15 cellular contexts compared by ENCODE assay signal in the genomic region with DNA sequence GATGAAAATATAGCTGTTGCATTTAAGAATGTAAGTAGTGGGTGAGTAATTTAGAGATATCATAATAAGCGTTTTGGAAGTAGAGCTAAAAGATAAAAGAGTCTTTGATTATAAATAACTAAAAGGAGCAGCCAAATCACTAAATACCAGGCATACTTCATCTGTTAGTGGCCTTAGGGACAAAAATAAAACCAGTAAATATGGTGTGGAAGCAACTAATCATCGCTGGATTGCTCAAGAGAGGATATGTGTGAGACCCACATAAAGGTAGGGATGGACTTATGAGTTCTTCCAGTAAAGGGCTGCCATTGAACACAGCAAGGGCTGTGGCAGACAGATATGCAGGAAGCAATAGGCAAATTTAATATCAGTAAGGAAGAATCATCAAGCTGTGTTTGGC.
DNase-seq lines count a peak whose midpoint lies in the region; ATAC-seq and TF ChIP-seq lines count a peak whose summit lies in the region.
"Had no signal": no experiment of that assay in that cellular context is flagged by ENCODE, and none has a peak within 500 bp of the region (broad histone marks: within the 10 kb centered on the region; RNA-seq: fewer than 3 reads in every experiment).

No MANE protein-coding gene starts in this region.

- H3K9me3 Mint-ChIP-seq in mesothelial cell of epicardium (no peaks in the 10 kb centered on the region), natural killer cell (peaks cover 5 to 13% of the 10 kb centered on the region in 2 donors)
- H3K9me3 Mint-ChIP-seq: H9 had no signal

- H3K27me3 Mint-ChIP-seq in mesothelial cell of epicardium (ENCODE audit: low read depth) (no peaks in the 10 kb centered on the region), natural killer cell (ENCODE audit: low read depth in 2 of 2) (no peaks in the 10 kb centered on the region)
- H3K27me3 Mint-ChIP-seq: CD4-positive, CD25-positive, alpha-beta regulatory T cell; IgD-negative memory B cell had no signal

- no peaks in the 10 kb centered on the region for H3K36me3 ChIP-seq in gastrocnemius medialis
- no peaks in the 10 kb centered on the region for H3K36me3 ChIP-seq in sigmoid colon
- H3K36me3 ChIP-seq: BLaER1 treated with 17β-estradiol and CSF1 and Interleukin-3, amounts not matched to agents 10 nM and 100 nM had no signal

- H3K27me3 ChIP-seq in gastrocnemius medialis (no peaks in the 10 kb centered on the region), sigmoid colon (no peaks in the 10 kb centered on the region)
- H3K27me3 ChIP-seq: BLaER1 treated with 17β-estradiol and CSF1 and Interleukin-3, amounts not matched to agents 10 nM and 100 nM had no signal

- H3K4me3 Mint-ChIP-seq in mesothelial cell of epicardium (no peak overlapping the region), natural killer cell (no peak overlapping the region)
- H3K4me3 Mint-ChIP-seq: CD4-positive, CD25-positive, alpha-beta regulatory T cell; H9; IgD-negative memory B cell had no signal

- WGBS in sigmoid colon, 2 donors: 81 to 87% methylated on average over 2 of the region's 2 CpGs

- H3K4me1 ChIP-seq in gastrocnemius medialis: no peaks in the 10 kb centered on the region
- no peaks in the 10 kb centered on the region for H3K4me1 ChIP-seq in sigmoid colon
- H3K4me1 ChIP-seq: BLaER1 treated with 17β-estradiol and CSF1 and Interleukin-3, amounts not matched to agents 10 nM and 100 nM had no signal

- TF ChIP-seq POLR2A in gastrocnemius medialis (IDR thresholded peaks at IDR 0.05) (no peak), sigmoid colon (IDR thresholded peaks at IDR 0.05) (no peak)

- ATAC-seq in Right ventricle myocardium superior (ENCODE audit: poor library complexity) (peak; percentile 74), left cardiac atrium (peak; percentile 60 to 68), natural killer cell (no peak), gastrocnemius medialis (no peak)
- ATAC-seq: GM12878 had no signal

- H3K36me3 Mint-ChIP-seq in mesothelial cell of epicardium (no peaks in the 10 kb centered on the region), natural killer cell (no peaks in the 10 kb centered on the region)
- H3K36me3 Mint-ChIP-seq: CD4-positive, CD25-positive, alpha-beta regulatory T cell; IgD-negative memory B cell had no signal

- intact Hi-C loops in Right ventricle myocardium superior (cut with DNase I) (no loop called here), cardiac septum (cut with DNase I) (loop anchor here (10.0 kb wide), 1 partner anchor 100 kb away; no protein-coding TSS in a partner anchor), left cardiac atrium (cut with DNase I) (no loop called here), natural killer cell (cut with micrococcal nuclease) (no loop called here), gastrocnemius medialis (cut with DNase I; ENCODE audit: low total_unique reads) (no loop called here), sigmoid colon (cut with DNase I) (no loop called here)

- H3K27ac Mint-ChIP-seq in mesothelial cell of epicardium (peak overlapping the region; percentile 17), natural killer cell (no peak overlapping the region)
- H3K27ac Mint-ChIP-seq: CD4-positive, CD25-positive, alpha-beta regulatory T cell; IgD-negative memory B cell had no signal

- H3K9me3 ChIP-seq in gastrocnemius medialis (no peaks in the 10 kb centered on the region), sigmoid colon (no peaks in the 10 kb centered on the region)
- H3K9me3 ChIP-seq: BLaER1 treated with 17β-estradiol and CSF1 and Interleukin-3, amounts not matched to agents 10 nM and 100 nM had no signal

- TF ChIP-seq CTCF in mesothelial cell of epicardium (IDR thresholded peaks at IDR 0.05; ENCODE audit: unreplicated experiment) (no peak), natural killer cell (IDR thresholded peaks at IDR 0.05) (no peak), gastrocnemius medialis (IDR thresholded peaks at IDR 0.05 in 4 of 5, conservative IDR thresholded peaks at IDR 0.05 in 1 of 5) (no peak), sigmoid colon (IDR thresholded peaks at IDR 0.05) (no peak)

- H3K4me1 Mint-ChIP-seq in mesothelial cell of epicardium (peaks cover 48% of the 10 kb centered on the region), natural killer cell (no peaks in the 10 kb centered on the region)
- H3K4me1 Mint-ChIP-seq: CD4-positive, CD25-positive, alpha-beta regulatory T cell; IgD-negative memory B cell had no signal

- no peak for DNase-seq in Right ventricle myocardium superior
- no peak for DNase-seq in cardiac septum (ENCODE audit: low spot score)
- DNase-seq in left cardiac atrium: no peak
- DNase-seq in mesothelial cell of epicardium (ENCODE audit: low spot score in 2 of 2, unreplicated experiment in 2 of 2): no peak
- no peak for DNase-seq in natural killer cell
- DNase-seq in gastrocnemius medialis: no peak
- no peak for DNase-seq in sigmoid colon
- DNase-seq: ACHN; CD4-positive, CD25-positive, alpha-beta regulatory T cell; DMS79; GOT3; H9 had no signal

- H3K4me3 ChIP-seq in gastrocnemius medialis (no peak overlapping the region), sigmoid colon (no peak overlapping the region)
- H3K4me3 ChIP-seq: BLaER1 treated with 17β-estradiol and CSF1 and Interleukin-3, amounts not matched to agents 10 nM and 100 nM; GM12878 had no signal

- TF ChIP-seq EP300 in sigmoid colon (IDR thresholded peaks at IDR 0.05): no peak

- in situ Hi-C loops in gastrocnemius medialis (cut with MboI; ENCODE audit: low sequenced_read_pairs in 4 of 4): no loop called here

- H3K27ac ChIP-seq in gastrocnemius medialis (no peak overlapping the region), sigmoid colon (no peak overlapping the region)
- H3K27ac ChIP-seq: BLaER1 treated with 17β-estradiol and CSF1 and Interleukin-3, amounts not matched to agents 10 nM and 100 nM had no signal

Comparison
In these comparisons a context has a peak if more than half of its experiments do, and no peak if none do; other contexts are left out.
1. ATAC-seq: peak in Right ventricle myocardium superior (single experiment) and left cardiac atrium (2 of 2); none in natural killer cell (0 of 3) and gastrocnemius medialis (0 of 2).